ENCODE assay signal across 25 cellular contexts in the genomic region with DNA sequence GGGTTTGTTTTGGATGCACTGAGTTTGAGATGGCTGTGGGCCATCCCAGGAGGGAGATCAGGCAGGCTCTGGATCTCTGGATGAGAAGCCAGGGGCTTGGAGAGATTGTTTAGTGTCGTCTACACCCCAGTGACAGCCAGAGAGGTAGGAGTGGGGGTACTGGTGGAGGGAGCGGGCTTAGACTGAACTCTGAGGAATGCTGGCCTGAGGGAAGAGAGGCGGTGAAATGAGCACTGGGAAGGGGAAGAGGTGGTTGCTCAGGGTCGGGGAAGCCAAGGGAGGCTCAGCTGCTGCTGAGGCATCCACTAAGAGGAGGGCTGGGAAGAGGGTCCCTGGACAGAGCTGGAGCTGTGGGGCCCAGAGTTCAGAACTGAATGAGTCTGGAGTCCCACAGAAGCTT. TPM values are rescaled to one million over a fixed set of nuclear protein-coding genes. Genes with fewer than 3 reads are reported as not detected.
"Had no signal": no experiment of that assay in that cellular context is flagged by ENCODE, and none has a peak within 500 bp of the region (broad histone marks: within the 10 kb centered on the region; RNA-seq: fewer than 3 reads in every experiment).

No MANE protein-coding gene starts in this region.

- H3K27me3 ChIP-seq: body of pancreas had no signal

- H3K9me3 Mint-ChIP-seq: activated CD4-positive, alpha-beta memory T cell treated with anti-CD3 and anti-CD28 coated beads, Interleukin-2, amount 10 ng/mL, durations not matched to agents 7 days and 5 days; activated CD4-positive, alpha-beta T cell treated with anti-CD3 and anti-CD28 coated beads, Interleukin-2, amount 10 ng/mL, durations not matched to agents 24 days and 14 days; activated naive CD4-positive, alpha-beta T cell treated with anti-CD3 and anti-CD28 coated beads for 36 hours; activated T-cell treated with anti-CD3 and anti-CD28 coated beads, Interleukin-2, amount 50 U/mL, for 72 hours; naive thymus-derived CD8-positive, alpha-beta T cell; stimulated activated memory B cell treated with anti-CD40 and anti-IgM and Interleukin-4, amounts not matched to agents 10 μg/mL and 1 μg/mL and 100 μg/mL, for 72 hours had no signal

- H3K27ac ChIP-seq: body of pancreas, foreskin keratinocyte, lower lobe of right lung, stomach, suprapubic skin, tibial nerve had no signal

- H3K9me3 ChIP-seq: body of pancreas, lower lobe of right lung, stomach, suprapubic skin, tibial nerve had no signal

- H3K4me3 Mint-ChIP-seq: activated CD4-positive, alpha-beta memory T cell treated with anti-CD3 and anti-CD28 coated beads, Interleukin-2, amount 10 ng/mL, durations not matched to agents 7 days and 5 days; activated CD4-positive, alpha-beta T cell treated with anti-CD3 and anti-CD28 coated beads, Interleukin-2, amount 10 ng/mL, durations not matched to agents 24 days and 14 days; activated naive CD4-positive, alpha-beta T cell treated with anti-CD3 and anti-CD28 coated beads for 36 hours; activated T-cell treated with anti-CD3 and anti-CD28 coated beads, Interleukin-2, amount 50 U/mL, for 72 hours; naive thymus-derived CD8-positive, alpha-beta T cell; stimulated activated memory B cell treated with anti-CD40 and anti-IgM and Interleukin-4, amounts not matched to agents 10 μg/mL and 1 μg/mL and 100 μg/mL, for 72 hours had no signal

- H3K36me3 Mint-ChIP-seq: naive thymus-derived CD8-positive, alpha-beta T cell; stimulated activated memory B cell treated with anti-CD40 and anti-IgM and Interleukin-4, amounts not matched to agents 10 μg/mL and 1 μg/mL and 100 μg/mL, for 72 hours had no signal

- ATAC-seq: activated CD4-positive, CD25-positive, alpha-beta regulatory T cell treated with anti-CD3 and anti-CD28 coated beads, Interleukin-2, amount 50 U/mL, for 24 hours; activated T-cell treated with anti-CD3 and anti-CD28 coated beads, Interleukin-2, amount 50 U/mL, for 72 hours; body of pancreas; naive thymus-derived CD8-positive, alpha-beta T cell; sciatic nerve; stimulated activated memory B cell treated with anti-CD40 and anti-IgM and Interleukin-4, amounts not matched to agents 10 μg/mL and 1 μg/mL and 100 μg/mL, for 72 hours; T-helper 17 cell had no signal

- H3K4me1 Mint-ChIP-seq: activated CD4-positive, alpha-beta memory T cell treated with anti-CD3 and anti-CD28 coated beads, Interleukin-2, amount 10 ng/mL, durations not matched to agents 7 days and 5 days; activated CD4-positive, alpha-beta T cell treated with anti-CD3 and anti-CD28 coated beads, Interleukin-2, amount 10 ng/mL, durations not matched to agents 24 days and 14 days; stimulated activated memory B cell treated with anti-CD40 and anti-IgM and Interleukin-4, amounts not matched to agents 10 μg/mL and 1 μg/mL and 100 μg/mL, for 72 hours had no signal

- DNase-seq: activated CD4-positive, alpha-beta memory T cell treated with anti-CD3 and anti-CD28 coated beads, Interleukin-2, amount 10 ng/mL, durations not matched to agents 7 days and 5 days; activated CD4-positive, alpha-beta T cell treated with anti-CD3 and anti-CD28 coated beads, Interleukin-2, amount 10 ng/mL, durations not matched to agents 24 days and 14 days; activated effector memory CD4-positive, alpha-beta T cell treated with Interleukin-2 at 50 U/mL for 16 hours; activated naive CD4-positive, alpha-beta T cell treated with anti-CD3 and anti-CD28 coated beads for 36 hours; activated T-cell treated with anti-CD3 and anti-CD28 coated beads, Interleukin-2, amount 50 U/mL, for 72 hours; amygdala; body of pancreas; central memory CD4-positive, alpha-beta T cell; effector memory CD4-positive, alpha-beta T cell; hypothalamus; lower lobe of right lung; naive thymus-derived CD8-positive, alpha-beta T cell; small intestine; stimulated activated CD4-positive, alpha-beta T cell treated with anti-CD3 and anti-CD28 coated beads, Interleukin-2, amount 100 ng/mL, for 24 hours; stomach; SW 1271; T-helper 17 cell had no signal

- H3K4me3 ChIP-seq: body of pancreas, lower lobe of right lung, stomach, suprapubic skin, tibial nerve had no signal

- H3K36me3 ChIP-seq: lower lobe of right lung, stomach, suprapubic skin, tibial nerve had no signal

- H3K27ac Mint-ChIP-seq: activated CD4-positive, alpha-beta memory T cell treated with anti-CD3 and anti-CD28 coated beads, Interleukin-2, amount 10 ng/mL, durations not matched to agents 7 days and 5 days; activated CD4-positive, alpha-beta T cell treated with anti-CD3 and anti-CD28 coated beads, Interleukin-2, amount 10 ng/mL, durations not matched to agents 24 days and 14 days; activated naive CD4-positive, alpha-beta T cell treated with anti-CD3 and anti-CD28 coated beads for 36 hours; activated T-cell treated with anti-CD3 and anti-CD28 coated beads, Interleukin-2, amount 50 U/mL, for 72 hours; stimulated activated memory B cell treated with anti-CD40 and anti-IgM and Interleukin-4, amounts not matched to agents 10 μg/mL and 1 μg/mL and 100 μg/mL, for 72 hours; T-helper 17 cell had no signal

RNA-seq across cellular contexts. Expression of a gene that starts 23.6 kb away (rescaled TPM):
- total RNA-seq: activated CD4-positive, alpha-beta memory T cell treated with anti-CD3 and anti-CD28 coated beads, Interleukin-2, amount 10 ng/mL, durations not matched to agents 7 days and 5 days; dermis microvascular lymphatic vessel endothelial cell had no signal
- polyA plus RNA-seq: naive thymus-derived CD8-positive, alpha-beta T cell had no signal

RNA-seq across cellular contexts. Expression of a gene that starts 50.6 kb away (rescaled TPM):
- total RNA-seq: activated CD4-positive, alpha-beta T cell treated with anti-CD3 and anti-CD28 coated beads, Interleukin-2, amount 10 ng/mL, durations not matched to agents 24 days and 14 days; activated naive CD4-positive, alpha-beta T cell treated with anti-CD3 and anti-CD28 coated beads for 36 hours; activated T-cell treated with anti-CD3 and anti-CD28 coated beads, Interleukin-2, amount 50 U/mL, for 72 hours had no signal
- polyA plus RNA-seq: naive thymus-derived CD8-positive, alpha-beta T cell had no signal

RNA-seq across cellular contexts. Expression of a gene that starts 51.6 kb away (rescaled TPM):
- total RNA-seq: activated CD4-positive, alpha-beta memory T cell treated with anti-CD3 and anti-CD28 coated beads, Interleukin-2, amount 10 ng/mL, durations not matched to agents 7 days and 5 days; activated CD4-positive, alpha-beta T cell treated with anti-CD3 and anti-CD28 coated beads, Interleukin-2, amount 10 ng/mL, durations not matched to agents 24 days and 14 days; activated naive CD4-positive, alpha-beta T cell treated with anti-CD3 and anti-CD28 coated beads for 36 hours; activated T-cell treated with anti-CD3 and anti-CD28 coated beads, Interleukin-2, amount 50 U/mL, for 72 hours; mesenteric fat pad; naive thymus-derived CD8-positive, alpha-beta T cell; T-helper 17 cell had no signal
- polyA plus RNA-seq: naive thymus-derived CD8-positive, alpha-beta T cell had no signal
